In the genomic region with DNA sequence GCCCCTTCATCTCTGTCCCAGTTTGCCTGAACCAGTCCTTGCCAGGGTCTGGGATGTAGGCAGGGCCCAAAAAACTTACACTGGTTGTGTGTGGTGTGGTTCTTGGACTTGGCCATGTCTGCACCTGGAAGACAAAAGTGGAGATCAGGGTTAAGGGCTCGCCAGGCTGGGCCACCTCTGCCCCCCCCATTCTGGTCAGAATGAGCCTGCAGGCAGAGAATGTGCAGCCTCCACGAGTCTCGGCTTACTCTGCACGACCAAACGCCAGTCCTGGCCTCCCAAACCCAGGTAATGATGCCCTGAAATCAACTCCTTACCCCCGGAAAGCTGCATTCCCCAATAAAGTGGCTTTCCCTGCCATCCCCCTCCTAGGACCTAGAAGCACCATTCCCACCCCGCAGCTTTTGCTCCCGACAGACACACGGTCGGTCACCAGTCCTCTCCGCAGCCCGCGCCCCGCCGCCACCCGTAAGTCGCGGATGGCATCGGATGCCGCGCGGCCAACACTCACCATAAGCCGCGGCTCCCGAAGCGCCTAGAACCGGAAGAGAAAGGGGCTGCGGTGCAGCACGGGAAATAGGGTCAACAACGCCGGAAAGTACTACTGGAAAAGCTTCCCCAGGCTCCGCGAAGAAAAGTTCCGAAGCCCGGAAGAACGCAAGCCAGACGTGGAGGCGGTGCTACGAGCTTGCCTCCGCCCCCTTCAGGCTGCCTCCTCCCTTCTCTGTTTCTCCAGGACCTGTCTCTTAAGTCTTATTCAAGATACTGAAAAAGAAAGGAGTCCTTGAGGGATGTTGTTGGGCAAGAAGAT, we compare ENCODE assay signal across 1 cellular context.
A peak's percentile ranks its signal among the peaks of the same experiment; 100 is the strongest.
TF ChIP-seq lines count a peak whose summit lies in the region.

Gene RPL29, minus strand, starts transcription at position 550 of the 811 bp plus-strand sequence. Its CDS starts 434 bp downstream, at position 116.

TF ChIP-seq in HEK293, 187 proteins besides CTCF, POLR2A, EP300 and RAD21 (continued from another document and continues in another):
- TF ChIP-seq HOXA7 (CRISPR knock-in tag; IDR thresholded peaks at IDR 0.05; ENCODE audit: borderline replicate concordance) = no peak
- no peak for TF ChIP-seq ZNF248 (tag by site-specific recombination; IDR thresholded peaks at IDR 0.05)
- 0 out of 2 replicates have a peak, but pooled peaks have one; percentile 27 for TF ChIP-seq ZNF10 (tag by site-specific recombination; IDR thresholded peaks at IDR 0.05)
- peak; percentile 61; the same call in 1 of the 2 replicates for TF ChIP-seq PRDM10 (tag by site-specific recombination; IDR thresholded peaks at IDR 0.05)
- TF ChIP-seq, protein P1, sequence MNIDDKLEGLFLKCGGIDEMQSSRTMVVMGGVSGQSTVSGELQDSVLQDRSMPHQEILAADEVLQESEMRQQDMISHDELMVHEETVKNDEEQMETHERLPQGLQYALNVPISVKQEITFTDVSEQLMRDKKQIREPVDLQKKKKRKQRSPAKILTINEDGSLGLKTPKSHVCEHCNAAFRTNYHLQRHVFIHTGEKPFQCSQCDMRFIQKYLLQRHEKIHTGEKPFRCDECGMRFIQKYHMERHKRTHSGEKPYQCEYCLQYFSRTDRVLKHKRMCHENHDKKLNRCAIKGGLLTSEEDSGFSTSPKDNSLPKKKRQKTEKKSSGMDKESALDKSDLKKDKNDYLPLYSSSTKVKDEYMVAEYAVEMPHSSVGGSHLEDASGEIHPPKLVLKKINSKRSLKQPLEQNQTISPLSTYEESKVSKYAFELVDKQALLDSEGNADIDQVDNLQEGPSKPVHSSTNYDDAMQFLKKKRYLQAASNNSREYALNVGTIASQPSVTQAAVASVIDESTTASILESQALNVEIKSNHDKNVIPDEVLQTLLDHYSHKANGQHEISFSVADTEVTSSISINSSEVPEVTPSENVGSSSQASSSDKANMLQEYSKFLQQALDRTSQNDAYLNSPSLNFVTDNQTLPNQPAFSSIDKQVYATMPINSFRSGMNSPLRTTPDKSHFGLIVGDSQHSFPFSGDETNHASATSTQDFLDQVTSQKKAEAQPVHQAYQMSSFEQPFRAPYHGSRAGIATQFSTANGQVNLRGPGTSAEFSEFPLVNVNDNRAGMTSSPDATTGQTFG (tag by site-specific recombination; IDR thresholded peaks at IDR 0.05; ENCODE audit: borderline replicate concordance) = no peak
- TF ChIP-seq ZNF202 (tag by site-specific recombination; IDR thresholded peaks at IDR 0.05; ENCODE audit: borderline replicate concordance) = no peak
- 0 out of 2 replicates have a peak, but pooled peaks have one; percentile 17 for TF ChIP-seq ZNF223 (tag by site-specific recombination; IDR thresholded peaks at IDR 0.05)
- TF ChIP-seq, protein P2, sequence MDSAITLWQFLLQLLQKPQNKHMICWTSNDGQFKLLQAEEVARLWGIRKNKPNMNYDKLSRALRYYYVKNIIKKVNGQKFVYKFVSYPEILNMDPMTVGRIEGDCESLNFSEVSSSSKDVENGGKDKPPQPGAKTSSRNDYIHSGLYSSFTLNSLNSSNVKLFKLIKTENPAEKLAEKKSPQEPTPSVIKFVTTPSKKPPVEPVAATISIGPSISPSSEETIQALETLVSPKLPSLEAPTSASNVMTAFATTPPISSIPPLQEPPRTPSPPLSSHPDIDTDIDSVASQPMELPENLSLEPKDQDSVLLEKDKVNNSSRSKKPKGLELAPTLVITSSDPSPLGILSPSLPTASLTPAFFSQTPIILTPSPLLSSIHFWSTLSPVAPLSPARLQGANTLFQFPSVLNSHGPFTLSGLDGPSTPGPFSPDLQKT (IDR thresholded peaks at IDR 0.05; ENCODE audit: borderline replicate concordance, low read depth, low read length) = no peak
- TF ChIP-seq ZNF132 (tag by site-specific recombination; IDR thresholded peaks at IDR 0.05; ENCODE audit: borderline replicate concordance) = no peak
- TF ChIP-seq, protein P3, sequence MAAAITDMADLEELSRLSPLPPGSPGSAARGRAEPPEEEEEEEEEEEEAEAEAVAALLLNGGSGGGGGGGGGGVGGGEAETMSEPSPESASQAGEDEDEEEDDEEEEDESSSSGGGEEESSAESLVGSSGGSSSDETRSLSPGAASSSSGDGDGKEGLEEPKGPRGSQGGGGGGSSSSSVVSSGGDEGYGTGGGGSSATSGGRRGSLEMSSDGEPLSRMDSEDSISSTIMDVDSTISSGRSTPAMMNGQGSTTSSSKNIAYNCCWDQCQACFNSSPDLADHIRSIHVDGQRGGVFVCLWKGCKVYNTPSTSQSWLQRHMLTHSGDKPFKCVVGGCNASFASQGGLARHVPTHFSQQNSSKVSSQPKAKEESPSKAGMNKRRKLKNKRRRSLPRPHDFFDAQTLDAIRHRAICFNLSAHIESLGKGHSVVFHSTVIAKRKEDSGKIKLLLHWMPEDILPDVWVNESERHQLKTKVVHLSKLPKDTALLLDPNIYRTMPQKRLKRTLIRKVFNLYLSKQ (tag by site-specific recombination; IDR thresholded peaks at IDR 0.05; ENCODE audit: borderline replicate concordance) = no peak
- peak; percentile 42; the same call in 1 of the 2 replicates for TF ChIP-seq ZNF449 (tag by site-specific recombination; IDR thresholded peaks at IDR 0.05)
- TF ChIP-seq TRIM28 (IDR thresholded peaks at IDR 0.05; ENCODE audit: borderline replicate concordance, low read length) = peak; percentile 23; the same call in 1 of the 2 replicates
- TF ChIP-seq KLF16 (tag by site-specific recombination; IDR thresholded peaks at IDR 0.05) = peak; percentile 82
- no peak for TF ChIP-seq RBAK (tag by site-specific recombination; IDR thresholded peaks at IDR 0.05)
- TF ChIP-seq ZNF548 (tag by site-specific recombination; IDR thresholded peaks at IDR 0.05) = no peak; the same call in 1 of the 2 replicates
- TF ChIP-seq ZIC2 (tag by site-specific recombination; IDR thresholded peaks at IDR 0.05) = no peak
- TF ChIP-seq ZNF146 (tag by site-specific recombination; IDR thresholded peaks at IDR 0.05) = peak; percentile 40; the same call in 1 of the 2 replicates
- no peak for TF ChIP-seq ZNF544 (tag by site-specific recombination; IDR thresholded peaks at IDR 0.05)
- no peak for TF ChIP-seq ZNF776 (tag by site-specific recombination; IDR thresholded peaks at IDR 0.05; ENCODE audit: borderline replicate concordance)
- peak; percentile 51 for TF ChIP-seq ZFHX2 (tag by site-specific recombination; conservative IDR thresholded peaks at IDR 0.05)
- TF ChIP-seq YY2 (tag by site-specific recombination; IDR thresholded peaks at IDR 0.05) = peak; percentile 74
- no peak for TF ChIP-seq ZNF350 (tag by site-specific recombination; IDR thresholded peaks at IDR 0.05)
- no peak for TF ChIP-seq ZNF19 (tag by site-specific recombination; IDR thresholded peaks at IDR 0.05; ENCODE audit: low read depth)
- TF ChIP-seq ZFP41 (tag by site-specific recombination; IDR thresholded peaks at IDR 0.05; ENCODE audit: borderline replicate concordance) = no peak
- TF ChIP-seq SCRT2 (tag by site-specific recombination; IDR thresholded peaks at IDR 0.05) = no peak
- TF ChIP-seq, protein P4, sequence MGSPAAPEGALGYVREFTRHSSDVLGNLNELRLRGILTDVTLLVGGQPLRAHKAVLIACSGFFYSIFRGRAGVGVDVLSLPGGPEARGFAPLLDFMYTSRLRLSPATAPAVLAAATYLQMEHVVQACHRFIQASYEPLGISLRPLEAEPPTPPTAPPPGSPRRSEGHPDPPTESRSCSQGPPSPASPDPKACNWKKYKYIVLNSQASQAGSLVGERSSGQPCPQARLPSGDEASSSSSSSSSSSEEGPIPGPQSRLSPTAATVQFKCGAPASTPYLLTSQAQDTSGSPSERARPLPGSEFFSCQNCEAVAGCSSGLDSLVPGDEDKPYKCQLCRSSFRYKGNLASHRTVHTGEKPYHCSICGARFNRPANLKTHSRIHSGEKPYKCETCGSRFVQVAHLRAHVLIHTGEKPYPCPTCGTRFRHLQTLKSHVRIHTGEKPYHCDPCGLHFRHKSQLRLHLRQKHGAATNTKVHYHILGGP (tag by site-specific recombination; IDR thresholded peaks at IDR 0.05) = no peak
- TF ChIP-seq GFI1B (tag by site-specific recombination; IDR thresholded peaks at IDR 0.05) = peak; percentile 62; the same call in 1 of the 2 replicates
- TF ChIP-seq YY1 (tag by site-specific recombination; IDR thresholded peaks at IDR 0.05) = peak; percentile 60; the same call in 1 of the 2 replicates
- TF ChIP-seq ZBTB8A (tag by site-specific recombination; IDR thresholded peaks at IDR 0.05) = peak; percentile 50; the same call in 1 of the 2 replicates
- TF ChIP-seq ZNF416 (tag by site-specific recombination; IDR thresholded peaks at IDR 0.05) = no peak
- TF ChIP-seq MZF1 (tag by site-specific recombination; IDR thresholded peaks at IDR 0.05; ENCODE audit: borderline replicate concordance) = no peak
- peak; percentile 82; the same call in 1 of the 2 replicates for TF ChIP-seq ZNF324 (tag by site-specific recombination; IDR thresholded peaks at IDR 0.05)
- no peak for TF ChIP-seq ZNF114 (tag by site-specific recombination; IDR thresholded peaks at IDR 0.05)
- no peak for TF ChIP-seq ZBTB49 (tag by site-specific recombination; IDR thresholded peaks at IDR 0.05; ENCODE audit: low read depth)
- TF ChIP-seq ZNF214 (tag by site-specific recombination; IDR thresholded peaks at IDR 0.05; ENCODE audit: borderline replicate concordance) = no peak
- no peak for TF ChIP-seq ZNF354C (tag by site-specific recombination; IDR thresholded peaks at IDR 0.05; ENCODE audit: borderline replicate concordance, low read depth)
- peak; percentile 96 for TF ChIP-seq ZNF76 (tag by site-specific recombination; IDR thresholded peaks at IDR 0.05; ENCODE audit: borderline replicate concordance, low read depth)
- peak; percentile 67; the same call in 1 of the 2 replicates for TF ChIP-seq OVOL3 (tag by site-specific recombination; IDR thresholded peaks at IDR 0.05)
- no peak for TF ChIP-seq HIC1 (tag by site-specific recombination; IDR thresholded peaks at IDR 0.05)
- no peak for TF ChIP-seq ZNF37A (tag by site-specific recombination; IDR thresholded peaks at IDR 0.05)
- TF ChIP-seq ZNF302 (tag by site-specific recombination; IDR thresholded peaks at IDR 0.05; ENCODE audit: low read depth) = no peak
- no peak for TF ChIP-seq ZNF292 (tag by site-specific recombination; IDR thresholded peaks at IDR 0.05; ENCODE audit: borderline replicate concordance, low read depth)
- TF ChIP-seq KLF9 (tag by site-specific recombination; IDR thresholded peaks at IDR 0.05; ENCODE audit: low read depth) = peak; percentile 41; the same call in 1 of the 2 replicates
